In genomic region chr4:8173641-8174242, GRCh38 we compare ENCODE assay signal across 31 cellular contexts. TPM values are rescaled to one million over a fixed set of nuclear protein-coding genes. Genes with fewer than 3 reads are reported as not detected.
DNase-seq lines count a peak whose midpoint lies in the region; ATAC-seq, FAIRE-seq and TF ChIP-seq lines count a peak whose summit lies in the region.
"Had no signal": no experiment of that assay in that cellular context is flagged by ENCODE, and none has a peak within 500 bp of the region (broad histone marks: within the 10 kb centered on the region; RNA-seq: fewer than 3 reads in every experiment).

No MANE protein-coding gene starts in this region.

- no peak for TF ChIP-seq POLR2A in gastrocnemius medialis (IDR thresholded peaks at IDR 0.05)

- H3K4me1 Mint-ChIP-seq in central memory CD8-positive, alpha-beta T cell, result peaks cover 19% of the 10 kb centered on the region
- H3K4me1 Mint-ChIP-seq: activated naive CD8-positive, alpha-beta T cell treated with anti-CD3 and anti-CD28 coated beads for 36 hours had no signal

- no peak for TF ChIP-seq CTCF in gastrocnemius medialis (IDR thresholded peaks at IDR 0.05 in 4 of 5, conservative IDR thresholded peaks at IDR 0.05 in 1 of 5)

- H3K36me3 ChIP-seq in MG63 (no peaks in the 10 kb centered on the region), gastrocnemius medialis (no peaks in the 10 kb centered on the region)
- H3K36me3 ChIP-seq: neutrophil, prostate gland, vagina had no signal

- H3K4me3 ChIP-seq in MG63, result no peak overlapping the region
- H3K4me3 ChIP-seq in gastrocnemius medialis, result no peak overlapping the region
- H3K4me3 ChIP-seq: prostate gland, vagina had no signal

- H3K27me3 Mint-ChIP-seq in central memory CD8-positive, alpha-beta T cell, result peaks cover 18% of the 10 kb centered on the region
- H3K27me3 Mint-ChIP-seq: activated naive CD8-positive, alpha-beta T cell treated with anti-CD3 and anti-CD28 coated beads for 36 hours had no signal

- intact Hi-C loops in gastrocnemius medialis (cut with DNase I; ENCODE audit: low total_unique reads), result no loop called here

- H3K9me3 Mint-ChIP-seq in central memory CD8-positive, alpha-beta T cell, result no peaks in the 10 kb centered on the region
- H3K9me3 Mint-ChIP-seq: activated naive CD8-positive, alpha-beta T cell treated with anti-CD3 and anti-CD28 coated beads for 36 hours; dendritic cell treated with granulocyte-macrophage colony-stimulating factor and Interleukin-4, amounts not matched to agents 40 ng/mL and 50 ng/mL, for 4 days; memory B cell had no signal

- H3K36me3 Mint-ChIP-seq in central memory CD8-positive, alpha-beta T cell (ENCODE audit: insufficient read depth), result no peaks in the 10 kb centered on the region
- H3K36me3 Mint-ChIP-seq: activated naive CD8-positive, alpha-beta T cell treated with anti-CD3 and anti-CD28 coated beads for 36 hours; CD4-positive, alpha-beta memory T cell; IgD-negative memory B cell; memory B cell had no signal

- peak overlapping the region; percentile 35 for H3K27ac Mint-ChIP-seq in central memory CD8-positive, alpha-beta T cell (ENCODE audit: low read depth)
- H3K27ac Mint-ChIP-seq: activated CD8-positive, alpha-beta T cell treated with anti-CD3 and anti-CD28 coated beads, Interleukin-2, amount 10 ng/mL, durations not matched to agents 7 days and 5 days; activated naive CD8-positive, alpha-beta T cell treated with anti-CD3 and anti-CD28 coated beads for 36 hours; CD4-positive, alpha-beta memory T cell; dendritic cell treated with granulocyte-macrophage colony-stimulating factor and Interleukin-4, amounts not matched to agents 40 ng/mL and 50 ng/mL, for 4 days; IgD-negative memory B cell; memory B cell had no signal

- H3K9me3 ChIP-seq in MG63 (no peaks in the 10 kb centered on the region), gastrocnemius medialis (no peaks in the 10 kb centered on the region)
- H3K9me3 ChIP-seq: prostate gland, vagina had no signal

- H3K27ac ChIP-seq in gastrocnemius medialis, result peak overlapping the region in 3 of 4 donors; percentile 11 to 29 (median 17)
- H3K27ac ChIP-seq: 22Rv1, neutrophil, prostate gland, vagina had no signal

- H3K27me3 ChIP-seq in MG63 (no peaks in the 10 kb centered on the region), gastrocnemius medialis (no peaks in the 10 kb centered on the region)
- H3K27me3 ChIP-seq: vagina had no signal

- no peak for ATAC-seq in central memory CD8-positive, alpha-beta T cell (replicated peaks; ENCODE audit: extremely low read depth, poor library complexity, severe bottlenecking)
- no peak for ATAC-seq in gastrocnemius medialis
- ATAC-seq: activated CD4-positive, CD25-positive, alpha-beta regulatory T cell treated with anti-CD3 and anti-CD28 coated beads, Interleukin-2, amount 50 U/mL, for 24 hours; activated CD8-positive, alpha-beta T cell treated with anti-CD3 and anti-CD28 coated beads, Interleukin-2, amount 10 ng/mL, durations not matched to agents 7 days and 5 days; left colon; Panc1; stimulated activated naive CD8-positive, alpha-beta T cell treated with anti-CD3 and anti-CD28 coated beads, Interleukin-15, Interleukin-2, amounts not matched to agents 100 U/mL and 50 U/mL, for 24 hours had no signal

- no peak for FAIRE-seq in HTR-8/SVneo (lab: Jason Lieb, UNC)
- FAIRE-seq: astrocyte had no signal

- in situ Hi-C loops in gastrocnemius medialis (cut with MboI; ENCODE audit: low sequenced_read_pairs in 4 of 4), result no loop called here

- DNase-seq in NCI-H1092 treated with DMSO at 0.1 percent for 48 hours (lab: John Stamatoyannopoulos, UW) (peak; percentile 41), NCI-H1092 (lab: John Stamatoyannopoulos, UW) (no peak), MG63 (peak; percentile 45), gastrocnemius medialis (peak in 1 of 2 donors; percentile 35), HTR-8/SVneo (ENCODE audit: insufficient read length, low spot score) (no peak)
- no peak for DNase-seq in central memory CD8-positive, alpha-beta T cell (ENCODE audit: low spot score in 2 of 2)
- no peak for DNase-seq in activated CD8-positive, alpha-beta memory T cell treated with anti-CD3 and anti-CD28 coated beads, Interleukin-2, amount 50 U/mL, for 4 hours
- no peak for DNase-seq in activated T-cell treated with anti-CD3 and anti-CD28 coated beads, Interleukin-2, amount 50 U/mL, for 1 hour
- DNase-seq: activated CD8-positive, alpha-beta T cell treated with anti-CD3 and anti-CD28 coated beads, Interleukin-2, amount 10 ng/mL, durations not matched to agents 7 days and 5 days; activated effector memory CD4-positive, alpha-beta T cell treated with anti-CD3 and anti-CD28 coated beads, Interleukin-2, amount 50 U/mL, for 16 hours; activated naive CD8-positive, alpha-beta T cell treated with anti-CD3 and anti-CD28 coated beads for 36 hours; activated T-cell treated with anti-CD3 and anti-CD28 coated beads for 4 hours; CD4-positive, alpha-beta memory T cell; GOT3; hippocampal formation; left colon; NCI-H1105 treated with DMSO at 0.1 percent for 48 hours; NCI-H2081 treated with DMSO at 0.1 percent for 48 hours; stimulated activated naive CD8-positive, alpha-beta T cell treated with anti-CD3 and anti-CD28 coated beads, Interleukin-15, Interleukin-2, amounts not matched to agents 100 U/mL and 50 U/mL, for 24 hours; SW 1271; T1000 had no signal

- no peak overlapping the region for H3K4me3 Mint-ChIP-seq in central memory CD8-positive, alpha-beta T cell
- H3K4me3 Mint-ChIP-seq: activated CD8-positive, alpha-beta T cell treated with anti-CD3 and anti-CD28 coated beads, Interleukin-2, amount 10 ng/mL, durations not matched to agents 7 days and 5 days; activated naive CD8-positive, alpha-beta T cell treated with anti-CD3 and anti-CD28 coated beads for 36 hours; CD4-positive, alpha-beta memory T cell; dendritic cell treated with granulocyte-macrophage colony-stimulating factor and Interleukin-4, amounts not matched to agents 40 ng/mL and 50 ng/mL, for 4 days; memory B cell had no signal

- H3K4me1 ChIP-seq in gastrocnemius medialis, result peaks cover 11 to 18% of the 10 kb centered on the region in 2 donors
- H3K4me1 ChIP-seq: prostate gland, vagina had no signal

RNA-seq across cellular contexts. Expression of gene ABLIM2, which starts 15.1 kb away (rescaled TPM):
- total RNA-seq in MG63 (2014; rRNA removed; shearing (Covaris generic); ENCODE audit: low replicate concordance), result 1.1 and 1.2 TPM in 2 replicates
- 100 to 1,000 TPM; 177 to 281 (median 244) TPM for total RNA-seq in gastrocnemius medialis

RNA-seq across cellular contexts. Expression of gene SH3TC1, which starts 25.3 kb away (rescaled TPM):
- 2.5 and 7.4 TPM in 2 replicates for total RNA-seq in MG63 (2014; rRNA removed; shearing (Covaris generic); ENCODE audit: low replicate concordance)
- total RNA-seq in gastrocnemius medialis, result 1 to 10 TPM; 2.9 to 8.5 (median 5.8) TPM

Comparison
In these comparisons a context has a peak if more than half of its experiments do, and no peak if none do; other contexts are left out.
1. DNase-seq: peak in NCI-H1092 treated with DMSO at 0.1 percent for 48 hours (single experiment) and MG63 (single experiment); none in NCI-H1092 (single experiment), central memory CD8-positive, alpha-beta T cell (0 of 2), HTR-8/SVneo (single experiment), activated CD8-positive, alpha-beta memory T cell treated with anti-CD3 and anti-CD28 coated beads, Interleukin-2, amount 50 U/mL, for 4 hours (single experiment) and activated T-cell treated with anti-CD3 and anti-CD28 coated beads, Interleukin-2, amount 50 U/mL, for 1 hour (single experiment).
2. RNA of gene ABLIM2, which starts 15.1 kb away (total RNA-seq): 177 to 281 TPM in gastrocnemius medialis; 1.1 to 1.2 TPM in MG63; every median in the first group is over 10 times any median in the second.